ENCODE assay signal across 8 cellular contexts in genomic region chr7:129612112-129613015, GRCh38. TPM values are rescaled to one million over a fixed set of nuclear protein-coding genes. Genes with fewer than 3 reads are reported as not detected.
A peak's percentile ranks its signal among the peaks of the same experiment; 100 is the strongest.
DNase-seq lines count a peak whose midpoint lies in the region; ATAC-seq, FAIRE-seq and TF ChIP-seq lines count a peak whose summit lies in the region.

No MANE protein-coding gene starts in this region.

- H3K4me1 Mint-ChIP-seq in activated T-cell treated with anti-CD3 and anti-CD28 coated beads, Interleukin-2, amount 50 U/mL, for 4 hours (ENCODE audit: low read depth): peaks cover 58% of the 10 kb centered on the region

- H3K36me3 Mint-ChIP-seq in activated T-cell treated with anti-CD3 and anti-CD28 coated beads, Interleukin-2, amount 50 U/mL, for 4 hours (ENCODE audit: insufficient read depth): peaks cover 10% of the 10 kb centered on the region

- H3K27me3 Mint-ChIP-seq in activated T-cell treated with anti-CD3 and anti-CD28 coated beads, Interleukin-2, amount 50 U/mL, for 4 hours (ENCODE audit: low read depth): no peaks in the 10 kb centered on the region

- H3K9me3 Mint-ChIP-seq in activated T-cell treated with anti-CD3 and anti-CD28 coated beads, Interleukin-2, amount 50 U/mL, for 4 hours: no peaks in the 10 kb centered on the region

- H3K9me3 ChIP-seq in esophagus (ENCODE audit: control insufficient read depth in 2 of 2, insufficient read depth in 1 of 2, low read depth in 1 of 2, low read length in 1 of 2) (no peaks in the 10 kb centered on the region), thoracic aorta (no peaks in the 10 kb centered on the region)

- FAIRE-seq in GM12892 (lab: Jason Lieb, UNC): no peak

- ATAC-seq in HG02884 (IDR thresholded peaks at IDR 0.05; ENCODE audit: unreplicated experiment): peak; percentile 5
- ATAC-seq in activated T-cell treated with anti-CD3 and anti-CD28 coated beads, Interleukin-2, amount 50 U/mL, for 4 hours: peak in 1 of 2 donors; percentile 23
- no peak for ATAC-seq in thoracic aorta (ENCODE audit: insufficient number of reproducible peaks, low FRiP score, low read depth)

- DNase-seq in GM12892 (ENCODE audit: insufficient read length): peak; percentile 22
- peak; percentile 36 for DNase-seq in NCI-H526 treated with DMSO at 0.1 percent for 48 hours (lab: John Stamatoyannopoulos, UW)
- peak; percentile 8 for DNase-seq in activated T-cell treated with anti-CD3 and anti-CD28 coated beads, Interleukin-2, amount 50 U/mL, for 4 hours
- peak; percentile 60 for DNase-seq in myocyte (ENCODE audit: low read depth)
- peak; percentile 15 for DNase-seq in thoracic aorta (ENCODE audit: low spot score)
- DNase-seq in HuH-7 (ENCODE audit: low spot score): no peak

- H3K27me3 ChIP-seq in esophagus (ENCODE audit: control insufficient read depth in 1 of 2, insufficient read depth in 2 of 2, low read length in 2 of 2) (no peaks in the 10 kb centered on the region), thoracic aorta (replicated peaks; ENCODE audit: insufficient read depth) (no peaks in the 10 kb centered on the region)

- no peaks in the 10 kb centered on the region for H3K4me1 ChIP-seq in esophagus (ENCODE audit: control insufficient read depth in 2 of 2, insufficient read depth in 2 of 2, low read length in 1 of 2)
- peaks cover 15 to 43% of the 10 kb centered on the region in 2 donors for H3K4me1 ChIP-seq in thoracic aorta (ENCODE audit: control insufficient read depth in 1 of 2, low read depth in 2 of 2)

- H3K4me3 ChIP-seq in esophagus (ENCODE audit: low read depth in 1 of 2, low read length in 2 of 2) (peak overlapping the region; percentile 87 to 97), thoracic aorta (peak overlapping the region; percentile 83)

- 0% methylated on average over 52 to 64 of the region's 64 CpGs for WGBS in esophagus, 2 donors

- no peak for TF ChIP-seq POLR2A in GM12892 (IDR thresholded peaks at IDR 0.05; ENCODE audit: low read depth, low read length)

- H3K36me3 ChIP-seq in esophagus (ENCODE audit: control insufficient read depth in 2 of 2, insufficient read depth in 2 of 2, low read length in 1 of 2): peaks cover 0 to 2% of the 10 kb centered on the region in 2 donors
- H3K36me3 ChIP-seq in thoracic aorta: no peaks in the 10 kb centered on the region

- H3K27ac ChIP-seq in esophagus (ENCODE audit: low read depth in 2 of 2, low read length in 1 of 2) (peak overlapping the region; percentile 97 to 99), thoracic aorta (peak overlapping the region; percentile 84 to 89)

- peak; percentile 37 for TF ChIP-seq CTCF in thoracic aorta (IDR thresholded peaks at IDR 0.05)

- H3K4me3 Mint-ChIP-seq in activated T-cell treated with anti-CD3 and anti-CD28 coated beads, Interleukin-2, amount 50 U/mL, for 4 hours: peak overlapping the region; percentile 95

RNA-seq across cellular contexts. Expression of gene NRF1, which starts 0.8 kb away (rescaled TPM):
- polyA plus RNA-seq in GM12892 (2012; ENCODE audit: missing spikeins): 7.6 TPM
- 10 to 100 TPM; 18.0 to 18.3 (median 18.3) TPM for total RNA-seq in activated T-cell treated with anti-CD3 and anti-CD28 coated beads, Interleukin-2, amount 50 U/mL, for 4 hours
- 1 to 10 TPM; 4.7 to 5.7 TPM for polyA plus RNA-seq in esophagus
- total RNA-seq in myocyte (14.2 and 15.1 TPM in 2 replicates), thoracic aorta (10 to 100 TPM; 19.2 to 37.6 TPM)
- 16.3 TPM for polyA plus RNA-seq in myocyte (2012)
